Comparison of ENCODE assay signal across 25 cellular contexts in genomic region chr2:48270209-48270608, GRCh38.
"Had no signal": no experiment of that assay in that cellular context is flagged by ENCODE, and none has a peak within 500 bp of the region (broad histone marks: within the 10 kb centered on the region; RNA-seq: fewer than 3 reads in every experiment).

No MANE protein-coding gene starts in this region.

- ATAC-seq: foreskin keratinocyte; heart right ventricle; left ventricle myocardium superior; natural killer cell; stimulated activated effector memory CD8-positive, alpha-beta T cell treated with anti-CD3 and anti-CD28 coated beads, Interleukin-12 subunit alpha, Interleukin-12 subunit beta, amount 100 ng/mL, for 72 hours; stimulated activated naive CD8-positive, alpha-beta T cell treated with anti-CD3 and anti-CD28 coated beads, Interleukin-15, amount 100 ng/mL, for 72 hours; WTC11 had no signal

- H3K4me1 Mint-ChIP-seq: mesothelial cell of epicardium had no signal

- H3K4me3 ChIP-seq: esophagus muscularis mucosa, heart right ventricle, right atrium auricular region had no signal

- H3K27me3 Mint-ChIP-seq: activated CD4-positive, alpha-beta memory T cell treated with anti-CD3 and anti-CD28 coated beads, Interleukin-2, amount 10 ng/mL, durations not matched to agents 7 days and 5 days; activated CD4-positive, alpha-beta T cell treated with anti-CD3 and anti-CD28 coated beads, Interleukin-2, amount 10 ng/mL, durations not matched to agents 7 days and 5 days; activated naive CD8-positive, alpha-beta T cell treated with anti-CD3 and anti-CD28 coated beads, Interleukin-2, amount 10 ng/mL, durations not matched to agents 7 days and 5 days; activated T-cell treated with anti-CD3 and anti-CD28 coated beads, Interleukin-2, amount 50 U/mL, for 24 hours; dendritic cell treated with granulocyte-macrophage colony-stimulating factor and Interleukin-4, amounts not matched to agents 40 ng/mL and 50 ng/mL, for 4 days; stimulated activated naive CD8-positive, alpha-beta T cell treated with anti-CD3 and anti-CD28 coated beads, Interleukin-15, amount 100 ng/mL, for 72 hours had no signal

- H3K27ac Mint-ChIP-seq: activated CD4-positive, alpha-beta memory T cell treated with anti-CD3 and anti-CD28 coated beads, Interleukin-2, amount 10 ng/mL, durations not matched to agents 7 days and 5 days; activated CD4-positive, alpha-beta T cell treated with anti-CD3 and anti-CD28 coated beads, Interleukin-2, amount 10 ng/mL, durations not matched to agents 7 days and 5 days; activated naive CD4-positive, alpha-beta T cell treated with anti-CD3 and anti-CD28 coated beads, Interleukin-2, amount 10 ng/mL, durations not matched to agents 7 days and 5 days; activated naive CD8-positive, alpha-beta T cell treated with anti-CD3 and anti-CD28 coated beads, Interleukin-2, amount 10 ng/mL, durations not matched to agents 7 days and 5 days; activated T-cell treated with anti-CD3 and anti-CD28 coated beads, Interleukin-2, amount 50 U/mL, for 24 hours; dendritic cell treated with granulocyte-macrophage colony-stimulating factor and Interleukin-4, amounts not matched to agents 40 ng/mL and 50 ng/mL, for 4 days; mesothelial cell of epicardium; natural killer cell; stimulated activated effector memory CD8-positive, alpha-beta T cell treated with anti-CD3 and anti-CD28 coated beads, Interleukin-12 subunit alpha, Interleukin-12 subunit beta, amount 100 ng/mL, for 72 hours; stimulated activated naive CD8-positive, alpha-beta T cell treated with anti-CD3 and anti-CD28 coated beads, Interleukin-15, amount 100 ng/mL, for 72 hours; WTC11 had no signal

- H3K4me1 ChIP-seq: esophagus muscularis mucosa, foreskin keratinocyte, right atrium auricular region had no signal

- H3K9me3 ChIP-seq: esophagus muscularis mucosa, heart right ventricle, right atrium auricular region had no signal

- H3K9me3 Mint-ChIP-seq: activated CD4-positive, alpha-beta memory T cell treated with anti-CD3 and anti-CD28 coated beads, Interleukin-2, amount 10 ng/mL, durations not matched to agents 7 days and 5 days; activated naive CD4-positive, alpha-beta T cell treated with anti-CD3 and anti-CD28 coated beads, Interleukin-2, amount 10 ng/mL, durations not matched to agents 7 days and 5 days; activated T-cell treated with anti-CD3 and anti-CD28 coated beads, Interleukin-2, amount 50 U/mL, for 24 hours; dendritic cell treated with granulocyte-macrophage colony-stimulating factor and Interleukin-4, amounts not matched to agents 40 ng/mL and 50 ng/mL, for 4 days; natural killer cell; stimulated activated effector memory CD8-positive, alpha-beta T cell treated with anti-CD3 and anti-CD28 coated beads, Interleukin-12 subunit alpha, Interleukin-12 subunit beta, amount 100 ng/mL, for 72 hours had no signal

- H3K4me3 Mint-ChIP-seq: activated CD4-positive, alpha-beta memory T cell treated with anti-CD3 and anti-CD28 coated beads, Interleukin-2, amount 10 ng/mL, durations not matched to agents 7 days and 5 days; activated CD4-positive, alpha-beta T cell treated with anti-CD3 and anti-CD28 coated beads, Interleukin-2, amount 10 ng/mL, durations not matched to agents 7 days and 5 days; activated naive CD4-positive, alpha-beta T cell treated with anti-CD3 and anti-CD28 coated beads, Interleukin-2, amount 10 ng/mL, durations not matched to agents 7 days and 5 days; activated naive CD8-positive, alpha-beta T cell treated with anti-CD3 and anti-CD28 coated beads, Interleukin-2, amount 10 ng/mL, durations not matched to agents 7 days and 5 days; activated T-cell treated with anti-CD3 and anti-CD28 coated beads, Interleukin-2, amount 50 U/mL, for 24 hours; dendritic cell treated with granulocyte-macrophage colony-stimulating factor and Interleukin-4, amounts not matched to agents 40 ng/mL and 50 ng/mL, for 4 days; mesothelial cell of epicardium; natural killer cell; stimulated activated effector memory CD8-positive, alpha-beta T cell treated with anti-CD3 and anti-CD28 coated beads, Interleukin-12 subunit alpha, Interleukin-12 subunit beta, amount 100 ng/mL, for 72 hours; stimulated activated naive CD8-positive, alpha-beta T cell treated with anti-CD3 and anti-CD28 coated beads, Interleukin-15, amount 100 ng/mL, for 72 hours; WTC11 had no signal

- DNase-seq: activated CD4-positive, alpha-beta memory T cell treated with anti-CD3 and anti-CD28 coated beads, Interleukin-2, amount 10 ng/mL, durations not matched to agents 7 days and 5 days; activated CD4-positive, alpha-beta T cell treated with anti-CD3 and anti-CD28 coated beads for 1 hour; activated CD4-positive, alpha-beta T cell treated with anti-CD3 and anti-CD28 coated beads, Interleukin-2, amount 10 ng/mL, durations not matched to agents 7 days and 5 days; activated CD8-positive, alpha-beta memory T cell treated with anti-CD3 and anti-CD28 coated beads, Interleukin-2, amount 50 U/mL, for 48 hours; activated gamma-delta T cell; activated naive CD4-positive, alpha-beta T cell treated with anti-CD3 and anti-CD28 coated beads, Interleukin-2, amount 10 ng/mL, durations not matched to agents 7 days and 5 days; activated naive CD8-positive, alpha-beta T cell treated with anti-CD3 and anti-CD28 coated beads, Interleukin-2, amount 10 ng/mL, durations not matched to agents 7 days and 5 days; activated T-cell treated with anti-CD3 and anti-CD28 coated beads, Interleukin-2, amount 50 U/mL, for 24 hours; brain microvascular endothelial cell; effector CD4-positive, alpha-beta T cell; foreskin keratinocyte; heart right ventricle; left ventricle myocardium superior; mammary epithelial cell; natural killer cell; stimulated activated CD4-positive, alpha-beta T cell treated with anti-CD3 and anti-CD28 coated beads, Interleukin-4, amount 100 ng/mL, for 24 hours; stimulated activated naive CD8-positive, alpha-beta T cell treated with anti-CD3 and anti-CD28 coated beads, Interleukin-15, amount 100 ng/mL, for 72 hours; substantia nigra; T-helper 2 cell had no signal

- H3K27ac ChIP-seq: brain microvascular endothelial cell, esophagus muscularis mucosa, foreskin keratinocyte, heart right ventricle, right atrium auricular region had no signal

- H3K27me3 ChIP-seq: brain microvascular endothelial cell, esophagus muscularis mucosa, foreskin keratinocyte, heart right ventricle, right atrium auricular region had no signal

- H3K36me3 ChIP-seq: brain microvascular endothelial cell, esophagus muscularis mucosa, heart right ventricle, right atrium auricular region had no signal

- H3K36me3 Mint-ChIP-seq: activated naive CD4-positive, alpha-beta T cell treated with anti-CD3 and anti-CD28 coated beads, Interleukin-2, amount 10 ng/mL, durations not matched to agents 7 days and 5 days; mesothelial cell of epicardium; natural killer cell; stimulated activated effector memory CD8-positive, alpha-beta T cell treated with anti-CD3 and anti-CD28 coated beads, Interleukin-12 subunit alpha, Interleukin-12 subunit beta, amount 100 ng/mL, for 72 hours; WTC11 had no signal
